Comparison of ENCODE assay signal across 10 cellular contexts in genomic region chr20:57628651-57629308, GRCh38. TPM values are rescaled to one million over a fixed set of nuclear protein-coding genes. Genes with fewer than 3 reads are reported as not detected.
A peak's percentile ranks its signal among the peaks of the same experiment; 100 is the strongest.
DNase-seq lines count a peak whose midpoint lies in the region; ATAC-seq, FAIRE-seq and TF ChIP-seq lines count a peak whose summit lies in the region.
"Not testable (repeated sequence)": the region's sequence is repeated elsewhere in the genome, so short reads cannot be mapped to it uniquely, and the experiment has no call there.
"Had no signal": no experiment of that assay in that cellular context is flagged by ENCODE, and none has a peak within 500 bp of the region (broad histone marks: within the 10 kb centered on the region; RNA-seq: fewer than 3 reads in every experiment).

No MANE protein-coding gene starts in this region.

- not testable (repeated sequence) for H3K36me3 ChIP-seq in breast epithelium; right atrium auricular region; naive thymus-derived CD4-positive, alpha-beta T cell (ENCODE audit: control insufficient read depth in 2 of 3, insufficient read depth in 3 of 3, low read length in 3 of 3); small intestine (ENCODE audit: control insufficient read depth in 2 of 2, insufficient read depth in 2 of 2, low read length in 2 of 2); transverse colon

- TF ChIP-seq POLR2A in breast epithelium (IDR thresholded peaks at IDR 0.05); transverse colon (IDR thresholded peaks at IDR 0.05): not testable (repeated sequence)

- peak overlapping the region; percentile 85 for H3K4me3 Mint-ChIP-seq in CD4-positive, alpha-beta T cell
- H3K4me3 Mint-ChIP-seq in activated T-cell treated with anti-CD3 and anti-CD28 coated beads, Interleukin-2, amount 50 U/mL, for 24 hours: peak overlapping the region; percentile 80
- H3K4me3 Mint-ChIP-seq in naive thymus-derived CD4-positive, alpha-beta T cell: peak overlapping the region; percentile 91 to 99 (median 96)

- peak overlapping the region; percentile 94 for H3K27ac Mint-ChIP-seq in CD4-positive, alpha-beta T cell
- peak overlapping the region; percentile 96 for H3K27ac Mint-ChIP-seq in activated T-cell treated with anti-CD3 and anti-CD28 coated beads, Interleukin-2, amount 50 U/mL, for 24 hours
- H3K27ac Mint-ChIP-seq in naive thymus-derived CD4-positive, alpha-beta T cell: peak overlapping the region; percentile 92 to 100 (median 99)

- not testable (repeated sequence) for ATAC-seq in CD4-positive, alpha-beta T cell (ENCODE audit: poor library complexity); naive thymus-derived CD4-positive, alpha-beta T cell

- H3K9me3 ChIP-seq in CD4-positive, alpha-beta T cell (ENCODE audit: control insufficient read depth, low read length); breast epithelium; small intestine (ENCODE audit: control insufficient read depth, low read depth); transverse colon: not testable (repeated sequence)
- peaks cover 0 to 14% of the 10 kb centered on the region in 2 donors for H3K9me3 ChIP-seq in right atrium auricular region
- peaks cover 0 to 11% (median 10%) of the 10 kb centered on the region in 3 experiments for H3K9me3 ChIP-seq in naive thymus-derived CD4-positive, alpha-beta T cell (ENCODE audit: control insufficient read depth in 2 of 3, low read length in 3 of 3)

- in situ Hi-C loops in transverse colon (cut with MboI; ENCODE audit: low pct_ligation_motif_present in 1 of 4, low pct_unique_long_range_greater_than_20kb in 1 of 4, low sequenced_read_pairs in 3 of 4): not testable (repeated sequence)

- intact Hi-C loops in CD4-positive, alpha-beta T cell (cut with DNase I, micrococcal nuclease): loop anchor here (1.0 to 10.0 kb wide), 4 partner anchors 9 to 1026 kb away; partner anchors contain the start of genes STX16 (in 1 of the 2) and VAPB (in 1 of the 2)
- intact Hi-C loops in breast epithelium (cut with DNase I; ENCODE audit: low total_unique reads); transverse colon (cut with DNase I; ENCODE audit: low total_unique reads): not testable (repeated sequence)
- intact Hi-C loops in naive thymus-derived CD4-positive, alpha-beta T cell (cut with micrococcal nuclease): loop anchor here (1.0 to 10.0 kb wide), 8 partner anchors 9 to 1266 kb away; partner anchors contain the start of genes PMEPA1 (in 1 of the 2), RAB22A (in 1 of the 2), STX16 (in 1 of the 2) and VAPB (in 1 of the 2)

- DNase-seq in CD4-positive, alpha-beta T cell; RWPE1 (ENCODE audit: low spot score); activated T-cell treated with anti-CD3 and anti-CD28 coated beads, Interleukin-2, amount 50 U/mL, for 24 hours; breast epithelium (ENCODE audit: low spot score in 2 of 2); naive thymus-derived CD4-positive, alpha-beta T cell; small intestine; transverse colon: not testable (repeated sequence)
- DNase-seq in right atrium auricular region (ENCODE audit: low spot score): peak; percentile 38

- H3K4me3 ChIP-seq in breast epithelium (peak overlapping the region in 2 of 3 donors; percentile 7 to 41), right atrium auricular region (peak overlapping the region in 1 of 2 donors; percentile 15), transverse colon (peak overlapping the region in 1 of 4 donors; percentile 3)
- peak overlapping the region; percentile 50 for H3K4me3 ChIP-seq in naive thymus-derived CD4-positive, alpha-beta T cell (ENCODE audit: low read length)
- not testable (repeated sequence) for H3K4me3 ChIP-seq in small intestine (ENCODE audit: low read depth in 1 of 2, low read length in 2 of 2)

- H3K4me1 Mint-ChIP-seq in CD4-positive, alpha-beta T cell (ENCODE audit: low read depth): peaks cover 92% of the 10 kb centered on the region
- H3K4me1 Mint-ChIP-seq in activated T-cell treated with anti-CD3 and anti-CD28 coated beads, Interleukin-2, amount 50 U/mL, for 24 hours (ENCODE audit: low read depth): peaks cover 51% of the 10 kb centered on the region
- peaks cover 42 to 93% (median 84%) of the 10 kb centered on the region in 7 donors for H3K4me1 Mint-ChIP-seq in naive thymus-derived CD4-positive, alpha-beta T cell

- 76 to 92% (median 89%) methylated on average over 21 to 31 of the region's 31 CpGs for WGBS in small intestine, 3 donors
- WGBS in transverse colon (ENCODE audit: low coverage in 1 of 2), 2 donors: 90% methylated on average over 22 of the region's 31 CpGs; no CpG with 5 or more reads in 1 of the 2 donors

- TF ChIP-seq EP300 in transverse colon (IDR thresholded peaks at IDR 0.05; ENCODE audit: low read depth): not testable (repeated sequence)

- H3K27me3 ChIP-seq in CD4-positive, alpha-beta T cell (ENCODE audit: control insufficient read depth, insufficient read depth, low read length); breast epithelium; right atrium auricular region; naive thymus-derived CD4-positive, alpha-beta T cell (ENCODE audit: control insufficient read depth in 2 of 2, insufficient read depth in 2 of 2, low read length in 2 of 2); small intestine (ENCODE audit: control insufficient read depth in 2 of 2, insufficient read depth in 2 of 2, low read length in 2 of 2); transverse colon: not testable (repeated sequence)

- FAIRE-seq in small intestine (lab: Jason Lieb, UNC): not testable (repeated sequence)

- not testable (repeated sequence) for TF ChIP-seq CTCF in CD4-positive, alpha-beta T cell (IDR thresholded peaks at IDR 0.05); RWPE1 (conservative IDR thresholded peaks at IDR 0.05; ENCODE audit: low read depth); breast epithelium (IDR thresholded peaks at IDR 0.05); right atrium auricular region (IDR thresholded peaks at IDR 0.05); transverse colon (IDR thresholded peaks at IDR 0.05)

- H3K36me3 Mint-ChIP-seq in CD4-positive, alpha-beta T cell (ENCODE audit: low read depth): peaks cover 41% of the 10 kb centered on the region
- H3K36me3 Mint-ChIP-seq in activated T-cell treated with anti-CD3 and anti-CD28 coated beads, Interleukin-2, amount 50 U/mL, for 24 hours (ENCODE audit: low read depth): peaks cover 16% of the 10 kb centered on the region
- H3K36me3 Mint-ChIP-seq in naive thymus-derived CD4-positive, alpha-beta T cell: peaks cover 6 to 37% (median 27%) of the 10 kb centered on the region in 5 donors

- POLR2A ChIA-PET in CD4-positive, alpha-beta T cell (lab: Charles Lee): interaction anchor here (1.0 to 4.4 kb wide), 11 partner anchors 9 to 760 kb away, joined by 3 to 139 read pairs (median 6); partner anchors contain the start of genes PMEPA1, RBM38, VAPB and ZBP1
- POLR2A ChIA-PET in RWPE1 (lab: Yijun Ruan, JAX; ENCODE audit: low non-redundant PET): not testable (repeated sequence)
- POLR2A ChIA-PET in naive thymus-derived CD4-positive, alpha-beta T cell (lab: Charles Lee): interaction anchor here (0.9 to 6.8 kb wide), 15 partner anchors 10 to 1022 kb away, joined by 3 to 175 read pairs (median 6); partner anchors contain the start of genes PMEPA1, RBM38, STX16 and ZBP1

- CTCF ChIA-PET in CD4-positive, alpha-beta T cell (lab: Charles Lee): interaction anchor here (1.0 to 2.0 kb wide), 4 partner anchors 9 to 25 kb away, joined by 3 to 12 read pairs (median 8); partner anchors contain the start of gene ZBP1
- CTCF ChIA-PET in RWPE1 (lab: Yijun Ruan, JAX): not testable (repeated sequence)
- CTCF ChIA-PET in naive thymus-derived CD4-positive, alpha-beta T cell (lab: Charles Lee): interaction anchor here (1.1 to 4.8 kb wide), 7 partner anchors 8 to 582 kb away, joined by 3 to 38 read pairs (median 7); partner anchors contain the start of gene ZBP1

- not testable (repeated sequence) for H3K4me1 ChIP-seq in breast epithelium; small intestine (ENCODE audit: control insufficient read depth in 2 of 2, insufficient read depth in 1 of 2, low read depth in 1 of 2, low read length in 1 of 2)
- H3K4me1 ChIP-seq in right atrium auricular region (peaks cover 0 to 20% of the 10 kb centered on the region in 2 donors), transverse colon (peaks cover 0 to 17% (median 6%) of the 10 kb centered on the region in 4 donors)
- peaks cover 46 to 52% of the 10 kb centered on the region in 2 donors for H3K4me1 ChIP-seq in naive thymus-derived CD4-positive, alpha-beta T cell (ENCODE audit: control insufficient read depth in 2 of 2, insufficient read depth in 2 of 2, low read length in 2 of 2)

- peak overlapping the region; percentile 88 for H3K27ac ChIP-seq in CD4-positive, alpha-beta T cell (ENCODE audit: low read depth, low read length)
- peak overlapping the region; percentile 72 for H3K27ac ChIP-seq in RWPE1
- H3K27ac ChIP-seq in breast epithelium: peak overlapping the region in 1 of 2 donors; percentile 56
- H3K27ac ChIP-seq in right atrium auricular region: peak overlapping the region; percentile 55 to 68
- H3K27ac ChIP-seq in naive thymus-derived CD4-positive, alpha-beta T cell (ENCODE audit: low read depth, low read length): peak overlapping the region; percentile 83
- H3K27ac ChIP-seq in small intestine (ENCODE audit: low read depth in 1 of 2, low read length in 1 of 2): peak overlapping the region; percentile 47 to 81
- peak overlapping the region; percentile 58 to 76 (median 68) for H3K27ac ChIP-seq in transverse colon

- not testable (repeated sequence) for H3K9me3 Mint-ChIP-seq in CD4-positive, alpha-beta T cell
- peaks cover 14% of the 10 kb centered on the region for H3K9me3 Mint-ChIP-seq in activated T-cell treated with anti-CD3 and anti-CD28 coated beads, Interleukin-2, amount 50 U/mL, for 24 hours
- peaks cover 3 to 23% (median 13%) of the 10 kb centered on the region in 11 donors for H3K9me3 Mint-ChIP-seq in naive thymus-derived CD4-positive, alpha-beta T cell

- H3K27me3 Mint-ChIP-seq in CD4-positive, alpha-beta T cell; activated T-cell treated with anti-CD3 and anti-CD28 coated beads, Interleukin-2, amount 50 U/mL, for 24 hours: not testable (repeated sequence)
- H3K27me3 Mint-ChIP-seq in naive thymus-derived CD4-positive, alpha-beta T cell: peaks cover 0 to 53% (median 0%) of the 10 kb centered on the region in 5 donors

RNA-seq across cellular contexts. Expression of gene ZBP1, which starts 8.6 kb away (rescaled TPM):
- 10 to 100 TPM; 39.0 to 40.1 TPM for total RNA-seq in CD4-positive, alpha-beta T cell
- total RNA-seq in breast epithelium: 1 to 10 TPM in 1 of 3 donors, under 1 TPM in 1, not detected in 1; 0.73 to 2.4 TPM
- not detected for total RNA-seq in right atrium auricular region
- 10 to 100 TPM in 4 of 5 experiments, 1 to 10 TPM in 1; 9.4 to 27.9 (median 14.2) TPM for total RNA-seq in naive thymus-derived CD4-positive, alpha-beta T cell
- 1 to 10 TPM; 5.9 to 7.2 TPM for polyA plus RNA-seq in naive thymus-derived CD4-positive, alpha-beta T cell
- 1 to 10 TPM in 2 of 3 donors, under 1 TPM in 1; 0.45 to 2.7 (median 2.7) TPM for polyA plus RNA-seq in small intestine
- total RNA-seq in transverse colon: 1 to 10 TPM in 2 of 4 donors, not detected in 2; 1.6 to 4.4 TPM
- total RNA-seq: H9, temporal lobe had no signal
